Comparison of ENCODE assay signal across 8 cellular contexts in genomic region chr1:227318852-227319607, GRCh38. TPM values are rescaled to one million over a fixed set of nuclear protein-coding genes. Genes with fewer than 3 reads are reported as not detected.
DNase-seq lines count a peak whose midpoint lies in the region; ATAC-seq, FAIRE-seq and TF ChIP-seq lines count a peak whose summit lies in the region.

No MANE protein-coding gene starts in this region.

- POLR2A ChIA-PET in A549 (lab: Yijun Ruan, JAX), result interaction anchor here (0.6 to 1.3 kb wide), 6 partner anchors 18 to 150 kb away, joined by 3 to 14 read pairs (median 6); no protein-coding TSS in a partner anchor

- H3K27ac ChIP-seq in A549, result peak overlapping the region; percentile 97 to 99
- H3K27ac ChIP-seq in effector memory CD4-positive, alpha-beta T cell (ENCODE audit: insufficient read depth, low read length, poor library complexity, severe bottlenecking), result no peak overlapping the region
- H3K27ac ChIP-seq in right lobe of liver, result peak overlapping the region; percentile 90 to 91 (median 91)

- H3K4me3 Mint-ChIP-seq in stimulated activated naive CD8-positive, alpha-beta T cell treated with anti-CD3 and anti-CD28 coated beads, Interleukin-15, amount 100 ng/mL, for 72 hours, result peak overlapping the region; percentile 74 to 83

- FAIRE-seq in A549 (lab: Jason Lieb, UNC), result no peak
- FAIRE-seq in H54 (lab: Jason Lieb, UNC), result peak; percentile 23

- peak overlapping the region; percentile 86 for H3K4me2 ChIP-seq in A549

- H3K36me3 ChIP-seq in effector memory CD4-positive, alpha-beta T cell (ENCODE audit: control insufficient read depth, insufficient read depth, low read length), result no peaks in the 10 kb centered on the region
- H3K36me3 ChIP-seq in right lobe of liver, result no peaks in the 10 kb centered on the region

- TF ChIP-seq EP300 in A549 (IDR thresholded peaks at IDR 0.05), result no peak

- peaks cover 75% of the 10 kb centered on the region for H3K27me3 Mint-ChIP-seq in stimulated activated naive CD8-positive, alpha-beta T cell treated with anti-CD3 and anti-CD28 coated beads, Interleukin-15, amount 100 ng/mL, for 72 hours

- CTCF ChIA-PET in A549 (lab: Yijun Ruan, JAX), result interaction anchor here (0.7 to 2.4 kb wide), 7 partner anchors 10 to 116 kb away, joined by 3 to 7 read pairs (median 4); no protein-coding TSS in a partner anchor

- H3K9me3 ChIP-seq in A549, result peaks cover 4% of the 10 kb centered on the region; the same call in 1 of the 3 replicates
- H3K9me3 ChIP-seq in effector memory CD4-positive, alpha-beta T cell (ENCODE audit: control insufficient read depth, low read length), result no peaks in the 10 kb centered on the region
- H3K9me3 ChIP-seq in right lobe of liver, result no peaks in the 10 kb centered on the region

- no peak; a peak in 1 of 5 replicates for TF ChIP-seq RAD21 in A549 (conservative IDR thresholded peaks at IDR 0.05 in 1 of 2, IDR thresholded peaks at IDR 0.05 in 1 of 2)

- H3K4me3 ChIP-seq in A549 (peak overlapping the region; percentile 84), right lobe of liver (peak overlapping the region; percentile 68 to 78 (median 69))
- H3K4me3 ChIP-seq in effector memory CD4-positive, alpha-beta T cell (ENCODE audit: insufficient read depth, low read depth, low read length, poor library complexity, severe bottlenecking), result peak overlapping the region; percentile 59

- H3K27ac Mint-ChIP-seq in stimulated activated naive CD8-positive, alpha-beta T cell treated with anti-CD3 and anti-CD28 coated beads, Interleukin-15, amount 100 ng/mL, for 72 hours, result peak overlapping the region in 1 of 2 donors; percentile 22

- intact Hi-C loops in right lobe of liver (cut with DNase I), result loop anchor here in 1 of 2 donors (10.0 kb wide), 1 partner anchor 74 kb away; no protein-coding TSS in a partner anchor

- peaks cover 10% of the 10 kb centered on the region; the same call in 1 of the 3 replicates for H3K4me1 ChIP-seq in A549
- H3K4me1 ChIP-seq in effector memory CD4-positive, alpha-beta T cell (ENCODE audit: control insufficient read depth, insufficient read depth, low read length, poor library complexity, severe bottlenecking), result peaks cover 5% of the 10 kb centered on the region
- H3K4me1 ChIP-seq in right lobe of liver, result peaks cover 0 to 30% (median 6%) of the 10 kb centered on the region in 4 donors

- DNase-seq in A549 (ENCODE audit: low read depth in 1 of 2, low spot score in 1 of 2) (peak; percentile 50 to 51), H54 (ENCODE audit: insufficient read length, low spot score) (peak; percentile 29), SHP77 (lab: John Stamatoyannopoulos, UW) (peak; percentile 63 to 72), right lobe of liver (peak in 2 of 3 donors; percentile 34 to 49)
- no peak for DNase-seq in effector memory CD4-positive, alpha-beta T cell
- DNase-seq in stimulated activated naive CD8-positive, alpha-beta T cell treated with anti-CD3 and anti-CD28 coated beads, Interleukin-15, amount 100 ng/mL, for 72 hours, result no peak
- DNase-seq in activated CD4-positive, CD25-positive, alpha-beta regulatory T cell (lab: John Stamatoyannopoulos, UW), result no peak

- no peaks in the 10 kb centered on the region for H3K9me3 Mint-ChIP-seq in stimulated activated naive CD8-positive, alpha-beta T cell treated with anti-CD3 and anti-CD28 coated beads, Interleukin-15, amount 100 ng/mL, for 72 hours

- peak; percentile 27 to 45; a peak in 4 of 6 replicates for ATAC-seq in A549
- ATAC-seq in right lobe of liver, result peak; percentile 18 to 40 (median 26)
- no peak for ATAC-seq in stimulated activated naive CD8-positive, alpha-beta T cell treated with anti-CD3 and anti-CD28 coated beads, Interleukin-15, amount 100 ng/mL, for 72 hours
- no peak for ATAC-seq in GM19324 (IDR thresholded peaks at IDR 0.05; ENCODE audit: low FRiP score, unreplicated experiment)

- TF ChIP-seq POLR2A in A549 (IDR thresholded peaks at IDR 0.05; ENCODE audit: low read length) (no peak), H54 (IDR thresholded peaks at IDR 0.05; ENCODE audit: low read depth, low read length) (peak; percentile 32; the same call in 1 of the 2 replicates), right lobe of liver (IDR thresholded peaks at IDR 0.05) (no peak)

- peaks cover 36% of the 10 kb centered on the region for H3K27me3 ChIP-seq in effector memory CD4-positive, alpha-beta T cell (replicated peaks; ENCODE audit: control insufficient read depth, insufficient read depth, low read length, poor library complexity, severe bottlenecking)
- no peaks in the 10 kb centered on the region for H3K27me3 ChIP-seq in right lobe of liver

- TF ChIP-seq CTCF in A549 (IDR thresholded peaks at IDR 0.05) (no peak), right lobe of liver (IDR thresholded peaks at IDR 0.05) (no peak)

- WGBS in A549 (ENCODE audit: missing lambda C conversion rate), result 26% methylated on average over 27 of the region's 31 CpGs
- 31% methylated on average over 12 of the region's 31 CpGs for WGBS in right lobe of liver (ENCODE audit: insufficient coverage, low coverage, low lambda C conversion rate, missing lambda C conversion rate)

- peaks cover 6% of the 10 kb centered on the region for H3K4me1 Mint-ChIP-seq in stimulated activated naive CD8-positive, alpha-beta T cell treated with anti-CD3 and anti-CD28 coated beads, Interleukin-15, amount 100 ng/mL, for 72 hours

TF ChIP-seq in A549, 52 proteins besides CTCF, POLR2A, EP300 and RAD21:
- TF ChIP-seq SREBF2 (IDR thresholded peaks at IDR 0.05) (no peak), HEYL (CRISPR knock-in tag; IDR thresholded peaks at IDR 0.05) (no peak), ZNF302 (CRISPR knock-in tag; IDR thresholded peaks at IDR 0.05) (no peak), ESRRA (IDR thresholded peaks at IDR 0.05; ENCODE audit: borderline replicate concordance, low read length) (no peak), JUNB (IDR thresholded peaks at IDR 0.05) (no peak), MYC (IDR thresholded peaks at IDR 0.05; ENCODE audit: borderline replicate concordance, low read length) (peak; percentile 37; the same call in 1 of the 2 replicates), JUN (IDR thresholded peaks at IDR 0.05) (0 out of 5 replicates have a peak, but pooled peaks of 1 of the 2 experiments have one; percentile 24)

RNA-seq across cellular contexts. Expression of gene CDC42BPA, which starts 0.7 kb away (rescaled TPM):
- 25.9 and 28.4 TPM in 2 replicates for polyA plus RNA-seq in A549 (2011; rRNA removed)
- polyA plus RNA-seq in A549 (2012; cell fraction: cytosol; rRNA removed), result 4.3 and 5.5 TPM in 2 replicates
- polyA plus RNA-seq in A549 (2012; cell fraction: nucleus; rRNA removed), result 6.7 and 9.7 TPM in 2 replicates
- polyA plus RNA-seq in A549 (2017; fragmentation: RNase III; extraction: RNeasy Plus Mini Kit Qiagen cat#74134 plus additional on column Dnase treatment), result 11.4 to 12.6 TPM (median 12.5 TPM) in 3 replicates
- 38.6 and 39.3 TPM in 2 replicates for polyA minus RNA-seq in A549 (2011; rRNA and poly(A)+ RNA removed)
- 10 to 100 TPM; 11.4 to 35.0 (median 22.2) TPM for total RNA-seq in right lobe of liver

Comparison
In these comparisons a context has a peak if more than half of its experiments do, and no peak if none do; other contexts are left out.
1. ATAC-seq: peak in A549 (2 of 2) and right lobe of liver (4 of 4); none in stimulated activated naive CD8-positive, alpha-beta T cell treated with anti-CD3 and anti-CD28 coated beads, Interleukin-15, amount 100 ng/mL, for 72 hours (single experiment) and GM19324 (single experiment).
2. DNase-seq: peak in A549 (2 of 2), H54 (single experiment), SHP77 (2 of 2) and right lobe of liver (2 of 3); none in effector memory CD4-positive, alpha-beta T cell (0 of 3), stimulated activated naive CD8-positive, alpha-beta T cell treated with anti-CD3 and anti-CD28 coated beads, Interleukin-15, amount 100 ng/mL, for 72 hours (0 of 2) and activated CD4-positive, CD25-positive, alpha-beta regulatory T cell (0 of 4).
3. Peak in every context shown above with its lines, with median percentiles within 50 percentile points of each other: H3K4me3 ChIP-seq.